13 cellular contexts compared by ENCODE assay signal in genomic region chr14:68695871-68696665, GRCh38.
DNase-seq lines count a peak whose midpoint lies in the region; ATAC-seq and TF ChIP-seq lines count a peak whose summit lies in the region.
"Had no signal": no experiment of that assay in that cellular context is flagged by ENCODE, and none has a peak within 500 bp of the region (broad histone marks: within the 10 kb centered on the region; RNA-seq: fewer than 3 reads in every experiment).

No MANE protein-coding gene starts in this region.

- DNase-seq in mammary epithelial cell (no peak), Kasumi-1 (lab: John Stamatoyannopoulos, UW) (no peak), GM03348 (ENCODE audit: low spot score) (no peak), DMS53 (lab: John Stamatoyannopoulos, UW) (no peak)
- DNase-seq in natural killer cell treated with Interleukin-12 subunit alpha and Interleukin-12 subunit beta and Interleukin-15 and Interleukin-18, amount 100 ng/mL, for 72 hours (ENCODE audit: low spot score), result no peak
- DNase-seq: DMS79, hippocampal formation, KBM-7, NCI-H748 treated with DMSO at 0.1 percent for 48 hours had no signal

- peak overlapping the region; percentile 25 for H3K9ac ChIP-seq in mammary epithelial cell (ENCODE audit: insufficient read depth, low read length)

- intact Hi-C loops in mammary epithelial cell (cut with micrococcal nuclease), result loop anchor here (1.0 to 2.0 kb wide), 5 partner anchors 9 to 229 kb away; no protein-coding TSS in a partner anchor

- no TSS peak for BruUV-seq in mammary epithelial cell (replicated peaks; lab: Mats Ljungman, UMichigan)

- H3K9me3 Mint-ChIP-seq in natural killer cell treated with Interleukin-12 subunit alpha and Interleukin-12 subunit beta and Interleukin-15 and Interleukin-18, amount 100 ng/mL, for 72 hours, result no peaks in the 10 kb centered on the region

- no peaks in the 10 kb centered on the region for H3K36me3 Mint-ChIP-seq in natural killer cell treated with Interleukin-12 subunit alpha and Interleukin-12 subunit beta and Interleukin-15 and Interleukin-18, amount 100 ng/mL, for 72 hours

- no peaks in the 10 kb centered on the region for H4K20me1 ChIP-seq in mammary epithelial cell (ENCODE audit: insufficient read depth, low read length)

- H3K79me2 ChIP-seq in ACC112 (ENCODE audit: control insufficient read depth, insufficient read depth, low read length, unreplicated experiment) (no peaks in the 10 kb centered on the region), mammary epithelial cell (ENCODE audit: insufficient read depth, low read length) (no peaks in the 10 kb centered on the region)

- in situ Hi-C loops in mammary epithelial cell (cut with MboI; ENCODE audit: low sequenced_read_pairs in 2 of 2), result no loop called here

- H3K4me3 ChIP-seq in ACC112 (ENCODE audit: low read depth, low read length) (no peak overlapping the region), mammary epithelial cell (replicated peaks in 1 of 3; ENCODE audit: insufficient read depth in 1 of 3, low read depth in 2 of 3, low read length in 3 of 3) (no peak overlapping the region)
- H3K4me3 ChIP-seq: vagina had no signal

- CTCF ChIA-PET in mammary epithelial cell (lab: Charles Lee; ENCODE audit: low non-redundant PET), result interaction anchor here (0.6 kb wide), 1 partner anchor 611 kb away, joined by 3 read pairs; no protein-coding TSS in a partner anchor

- no peaks in the 10 kb centered on the region for H3K36me3 ChIP-seq in ACC112 (ENCODE audit: insufficient read depth, low read length)
- no peaks in the 10 kb centered on the region for H3K36me3 ChIP-seq in mammary epithelial cell (ENCODE audit: insufficient read depth, low read length)
- H3K36me3 ChIP-seq: vagina had no signal

- TF ChIP-seq CTCF in mammary epithelial cell (conservative IDR thresholded peaks at IDR 0.05 in 1 of 2, IDR thresholded peaks at IDR 0.05 in 1 of 2; ENCODE audit: extremely low read depth in 1 of 2, insufficient read depth in 1 of 2, low read depth in 1 of 2, low read length in 2 of 2), result no peak

- H3K9me3 ChIP-seq in mammary epithelial cell (replicated peaks; ENCODE audit: insufficient read depth, low read length), result peaks cover 6% of the 10 kb centered on the region
- H3K9me3 ChIP-seq: vagina had no signal

- H3K4me1 ChIP-seq in ACC112 (ENCODE audit: control insufficient read depth, insufficient read depth, low read length, unreplicated experiment), result peaks cover 42% of the 10 kb centered on the region
- peaks cover 32% of the 10 kb centered on the region for H3K4me1 ChIP-seq in mammary epithelial cell (ENCODE audit: insufficient read depth, low read length)

- ATAC-seq in HG03521 (IDR thresholded peaks at IDR 0.05; ENCODE audit: unreplicated experiment) (peak; percentile 6), HG03108 (IDR thresholded peaks at IDR 0.05; ENCODE audit: unreplicated experiment) (no peak)
- no peak for ATAC-seq in natural killer cell treated with Interleukin-12 subunit alpha and Interleukin-12 subunit beta and Interleukin-15 and Interleukin-18, amount 100 ng/mL, for 72 hours

- H3K27me3 Mint-ChIP-seq in natural killer cell treated with Interleukin-12 subunit alpha and Interleukin-12 subunit beta and Interleukin-15 and Interleukin-18, amount 100 ng/mL, for 72 hours, result peaks cover 0 to 7% of the 10 kb centered on the region in 2 donors

- peak overlapping the region; percentile 73 for H3K27ac Mint-ChIP-seq in natural killer cell treated with Interleukin-12 subunit alpha and Interleukin-12 subunit beta and Interleukin-15 and Interleukin-18, amount 100 ng/mL, for 72 hours

- WGBS in mammary epithelial cell (ENCODE audit: low coverage, missing lambda C conversion rate), result 95% methylated on average over 5 of the region's 5 CpGs

- H3K4me2 ChIP-seq in mammary epithelial cell (ENCODE audit: insufficient read depth, low read depth, low read length), result no peak overlapping the region

- peaks cover 33 to 38% of the 10 kb centered on the region in 2 donors for H3K4me1 Mint-ChIP-seq in natural killer cell treated with Interleukin-12 subunit alpha and Interleukin-12 subunit beta and Interleukin-15 and Interleukin-18, amount 100 ng/mL, for 72 hours (ENCODE audit: low read depth in 2 of 2)

- dilution Hi-C loops in mammary epithelial cell (cut with HindIII; ENCODE audit: low sequenced_read_pairs), result no loop called here

- H3K4me3 Mint-ChIP-seq in natural killer cell treated with Interleukin-12 subunit alpha and Interleukin-12 subunit beta and Interleukin-15 and Interleukin-18, amount 100 ng/mL, for 72 hours, result peak overlapping the region; percentile 72

- H3K27ac ChIP-seq in ACC112 (ENCODE audit: low read depth, low read length) (peak overlapping the region; percentile 84), mammary epithelial cell (ENCODE audit: insufficient read depth, low read depth, low read length) (peak overlapping the region; percentile 89)
- H3K27ac ChIP-seq: vagina had no signal

- H2AFZ ChIP-seq in ACC112 (ENCODE audit: low read length, unreplicated experiment), result no peak overlapping the region
- H2AFZ ChIP-seq in mammary epithelial cell (ENCODE audit: low read depth, low read length), result no peak overlapping the region

- no peaks in the 10 kb centered on the region for H3K27me3 ChIP-seq in ACC112 (ENCODE audit: insufficient read depth, low read length)
- H3K27me3 ChIP-seq in mammary epithelial cell (ENCODE audit: insufficient read depth, low read length), result no peaks in the 10 kb centered on the region
- H3K27me3 ChIP-seq: vagina had no signal
